ENCODE assay signal across 12 cellular contexts in the genomic region with DNA sequence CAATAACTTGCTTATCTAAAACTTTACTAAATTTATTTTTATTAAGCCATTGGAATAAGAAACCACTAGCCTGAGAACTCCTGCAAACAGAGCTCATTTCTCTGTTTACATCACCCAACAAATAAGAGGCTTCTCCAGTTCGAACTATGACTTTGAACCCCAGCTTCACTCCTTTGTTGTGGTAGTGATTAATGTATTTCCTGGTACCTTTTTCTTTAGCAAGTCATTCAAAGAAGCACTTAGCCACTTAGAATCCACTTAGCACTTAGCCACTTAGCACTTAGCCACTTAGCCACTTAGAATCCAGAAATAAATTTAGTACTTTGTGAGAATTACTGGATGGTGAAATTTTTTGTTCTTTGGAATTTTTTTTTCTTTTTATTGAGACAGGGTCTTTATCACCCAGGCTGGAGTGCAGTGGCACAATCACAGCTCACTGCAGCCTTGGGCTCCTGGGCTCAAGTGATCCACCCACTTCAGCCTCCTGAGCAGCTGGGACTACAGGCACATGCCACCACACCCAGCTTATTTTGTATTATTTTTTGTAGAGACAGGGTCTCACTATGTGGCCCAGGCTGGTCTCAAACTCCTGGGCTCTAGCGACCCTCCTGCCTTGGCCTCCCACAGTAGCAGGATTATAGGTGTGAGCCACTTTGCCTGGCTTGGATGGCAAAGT. TPM values are rescaled to one million over a fixed set of nuclear protein-coding genes. Genes with fewer than 3 reads are reported as not detected.
DNase-seq lines count a peak whose midpoint lies in the region; ATAC-seq and TF ChIP-seq lines count a peak whose summit lies in the region.
"Not testable (repeated sequence)": the region's sequence is repeated elsewhere in the genome, so short reads cannot be mapped to it uniquely, and the experiment has no call there.
"Had no signal": no experiment of that assay in that cellular context is flagged by ENCODE, and none has a peak within 500 bp of the region (broad histone marks: within the 10 kb centered on the region; RNA-seq: fewer than 3 reads in every experiment).

No MANE protein-coding gene starts in this region.

- H3K4me1 Mint-ChIP-seq in T-helper 2 cell treated with Interferon-gamma antibody and Interleukin-4, amounts not matched to agents 5 μg/mL and 100 μg/mL, for 36 hours (ENCODE audit: low read depth), result peaks cover 41% of the 10 kb centered on the region
- H3K4me1 Mint-ChIP-seq in activated T-helper 17 cell treated with anti-CD3 and anti-CD28 coated beads, Interleukin-2, amount 50 U/mL, for 72 hours; MCF 10A (ENCODE audit: insufficient read depth, unreplicated experiment): not testable (repeated sequence)

- TF ChIP-seq CTCF in MCF 10A (IDR thresholded peaks at IDR 0.05; ENCODE audit: unreplicated experiment); lung (IDR thresholded peaks at IDR 0.05; ENCODE audit: control extremely low read depth, extremely low read depth); suprapubic skin (IDR thresholded peaks at IDR 0.05): not testable (repeated sequence)

- H3K36me3 ChIP-seq in Karpas-422 (ENCODE audit: insufficient read depth, low read length); lung (ENCODE audit: control insufficient read depth in 2 of 2, insufficient read depth in 2 of 2, low read length in 2 of 2); suprapubic skin: not testable (repeated sequence)

- H3K9ac ChIP-seq in Karpas-422 (ENCODE audit: low read length), result not testable (repeated sequence)

- intact Hi-C loops in MCF 10A (cut with micrococcal nuclease), result not testable (repeated sequence)

- H3K27me3 ChIP-seq in Karpas-422 (ENCODE audit: low read length); lung (ENCODE audit: control insufficient read depth, insufficient read depth); suprapubic skin: not testable (repeated sequence)

- peak; percentile 93 for ATAC-seq in activated T-helper 17 cell treated with anti-CD3 and anti-CD28 coated beads, Interleukin-2, amount 50 U/mL, for 72 hours (replicated peaks)
- ATAC-seq in lung (ENCODE audit: insufficient read depth, low FRiP score), result peak; percentile 46

- not testable (repeated sequence) for TF ChIP-seq POLR2A in suprapubic skin (IDR thresholded peaks at IDR 0.05)

- peak overlapping the region; percentile 4 for H3K4me3 Mint-ChIP-seq in T-helper 2 cell treated with Interferon-gamma antibody and Interleukin-4, amounts not matched to agents 5 μg/mL and 100 μg/mL, for 36 hours
- H3K4me3 Mint-ChIP-seq in activated T-helper 17 cell treated with anti-CD3 and anti-CD28 coated beads, Interleukin-2, amount 50 U/mL, for 72 hours; MCF 10A (ENCODE audit: unreplicated experiment): not testable (repeated sequence)

- H3K27me3 Mint-ChIP-seq in T-helper 2 cell treated with Interferon-gamma antibody and Interleukin-4, amounts not matched to agents 5 μg/mL and 100 μg/mL, for 36 hours (ENCODE audit: low read depth); activated T-helper 17 cell treated with anti-CD3 and anti-CD28 coated beads, Interleukin-2, amount 50 U/mL, for 72 hours; MCF 10A (ENCODE audit: insufficient read depth, unreplicated experiment): not testable (repeated sequence)

- not testable (repeated sequence) for BruUV-seq in MCF 10A (replicated peaks; lab: Mats Ljungman, UMichigan)

- H3K9me3 ChIP-seq in Karpas-422 (ENCODE audit: low read length); lung (ENCODE audit: control insufficient read depth in 2 of 2, insufficient read depth in 1 of 2, low read length in 1 of 2); suprapubic skin: not testable (repeated sequence)

- DNase-seq in DMS53 (lab: John Stamatoyannopoulos, UW), result peak; percentile 62
- DNase-seq in Karpas-422, result peak; percentile 12
- peak; percentile 7 for DNase-seq in NCI-H2227 (lab: John Stamatoyannopoulos, UW; ENCODE audit: unreplicated experiment)
- peak; percentile 21 for DNase-seq in T-helper 2 cell treated with Interferon-gamma antibody and Interleukin-4, amounts not matched to agents 5 μg/mL and 100 μg/mL, for 36 hours (ENCODE audit: low spot score)
- not testable (repeated sequence) for DNase-seq in MCF 10A (ENCODE audit: unreplicated experiment); suprapubic skin (ENCODE audit: low spot score in 2 of 2)
- DNase-seq in lung (ENCODE audit: low spot score), result peak; percentile 36

- peak overlapping the region; percentile 27 for H3K27ac Mint-ChIP-seq in T-helper 2 cell treated with Interferon-gamma antibody and Interleukin-4, amounts not matched to agents 5 μg/mL and 100 μg/mL, for 36 hours
- H3K27ac Mint-ChIP-seq in activated T-helper 17 cell treated with anti-CD3 and anti-CD28 coated beads, Interleukin-2, amount 50 U/mL, for 72 hours, result not testable (repeated sequence)
- peak overlapping the region; percentile 51 for H3K27ac Mint-ChIP-seq in MCF 10A (ENCODE audit: low read depth, unreplicated experiment)

- not testable (repeated sequence) for H3K27ac ChIP-seq in Karpas-422 (ENCODE audit: low read length)
- H3K27ac ChIP-seq in lung (ENCODE audit: low read depth in 1 of 2, low read length in 1 of 2) (peak overlapping the region in 1 of 2 donors; percentile 53), suprapubic skin (peak overlapping the region; percentile 9)

- not testable (repeated sequence) for H3K9me2 ChIP-seq in Karpas-422 (replicated peaks; ENCODE audit: insufficient read depth, low read length)

- not testable (repeated sequence) for H3K36me3 Mint-ChIP-seq in T-helper 2 cell treated with Interferon-gamma antibody and Interleukin-4, amounts not matched to agents 5 μg/mL and 100 μg/mL, for 36 hours (ENCODE audit: low read depth); activated T-helper 17 cell treated with anti-CD3 and anti-CD28 coated beads, Interleukin-2, amount 50 U/mL, for 72 hours (ENCODE audit: low read depth); MCF 10A (ENCODE audit: insufficient read depth, unreplicated experiment)

- H3K79me2 ChIP-seq in Karpas-422 (ENCODE audit: low read length), result not testable (repeated sequence)

- not testable (repeated sequence) for H2AFZ ChIP-seq in Karpas-422 (ENCODE audit: low read length)

- not testable (repeated sequence) for H4K20me1 ChIP-seq in Karpas-422 (ENCODE audit: insufficient read depth, low read depth, low read length)

- H3K9me3 Mint-ChIP-seq in T-helper 2 cell treated with Interferon-gamma antibody and Interleukin-4, amounts not matched to agents 5 μg/mL and 100 μg/mL, for 36 hours; activated T-helper 17 cell treated with anti-CD3 and anti-CD28 coated beads, Interleukin-2, amount 50 U/mL, for 72 hours; MCF 10A (ENCODE audit: unreplicated experiment): not testable (repeated sequence)

- not testable (repeated sequence) for H3K4me2 ChIP-seq in Karpas-422 (ENCODE audit: low read depth, low read length, poor library complexity, severe bottlenecking)

- CTCF ChIA-PET in MCF 10A (lab: Yijun Ruan, JAX), result interaction anchor here (0.9 kb wide), 1 partner anchor 21 kb away, joined by 3 read pairs; no protein-coding TSS in a partner anchor

- WGBS in lung, 2 donors, result 56 to 85% methylated on average over 2 of the region's 2 CpGs
- WGBS in suprapubic skin, result 68% methylated on average over 2 of the region's 2 CpGs

- not testable (repeated sequence) for H3K4me3 ChIP-seq in Karpas-422 (ENCODE audit: low read length); lung; suprapubic skin

- not testable (repeated sequence) for TF ChIP-seq EP300 in suprapubic skin (IDR thresholded peaks at IDR 0.05)

- H3K4me1 ChIP-seq in Karpas-422 (ENCODE audit: low read length); lung (ENCODE audit: control insufficient read depth in 2 of 2, insufficient read depth in 2 of 2, low read length in 2 of 2); suprapubic skin: not testable (repeated sequence)

- POLR2A ChIA-PET in MCF 10A (lab: Yijun Ruan, JAX), result interaction anchor here (1.7 to 2.2 kb wide), 4 partner anchors 10 to 97 kb away, joined by 5 to 7 read pairs (median 6); no protein-coding TSS in a partner anchor

RNA-seq across cellular contexts. Expression of a gene that starts 27.8 kb away (rescaled TPM):
- total RNA-seq in Karpas-422 (2014; rRNA removed; shearing (Covaris generic); ENCODE audit: low replicate concordance), result not detected in 2 replicates
- total RNA-seq in activated T-helper 17 cell treated with anti-CD3 and anti-CD28 coated beads, Interleukin-2, amount 50 U/mL, for 72 hours, result not detected
- total RNA-seq in MCF 10A (2022) (not detected in 2 replicates), lung (not detected), suprapubic skin (not detected)
- polyA plus RNA-seq in lung, result not detected
- total RNA-seq: A172, H9, Peyer's patch, Right ventricle myocardium superior had no signal
